Comparison of ENCODE assay signal across 20 cellular contexts in the genomic region with DNA sequence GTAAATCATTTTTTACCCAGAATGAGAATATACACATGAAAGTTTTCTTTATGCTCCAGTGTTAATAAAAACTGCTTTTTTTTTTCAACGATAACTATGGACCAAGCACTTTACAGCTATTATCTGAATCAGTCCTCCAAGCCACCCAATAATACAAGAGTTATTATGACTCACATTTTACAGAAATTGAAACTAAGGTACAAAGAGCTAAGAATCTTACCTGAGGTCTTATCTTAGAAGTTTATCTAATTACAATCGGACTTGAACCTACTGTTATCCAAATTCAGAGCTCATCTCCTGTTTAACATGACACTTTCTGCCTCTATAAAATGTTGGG. TPM values are rescaled to one million over a fixed set of nuclear protein-coding genes. Genes with fewer than 3 reads are reported as not detected.
DNase-seq lines count a peak whose midpoint lies in the region; ATAC-seq, FAIRE-seq and TF ChIP-seq lines count a peak whose summit lies in the region.
"Had no signal": no experiment of that assay in that cellular context is flagged by ENCODE, and none has a peak within 500 bp of the region (broad histone marks: within the 10 kb centered on the region; RNA-seq: fewer than 3 reads in every experiment).

No MANE protein-coding gene starts in this region.

- no peaks in the 10 kb centered on the region for H3K27me3 Mint-ChIP-seq in astrocyte (ENCODE audit: low read depth, unreplicated experiment)
- H3K27me3 Mint-ChIP-seq in type B pancreatic cell: peaks cover 10% of the 10 kb centered on the region
- H3K27me3 Mint-ChIP-seq: progenitor cell of endocrine pancreas; stimulated activated naive CD8-positive, alpha-beta T cell treated with anti-CD3 and anti-CD28 coated beads, Interleukin-15, Interleukin-2, amounts not matched to agents 100 ng/mL and 50 ng/mL, for 24 hours had no signal

- dilution Hi-C loops in keratinocyte (cut with MboI; ENCODE audit: extremely low pct_ligation_motif_present, low sequenced_read_pairs): no loop called here

- no peak overlapping the region for H3K4me3 ChIP-seq in KMS-11 (IDR thresholded peaks at IDR 0.05; ENCODE audit: insufficient read depth, low read depth, low read length)
- no peak overlapping the region for H3K4me3 ChIP-seq in astrocyte (ENCODE audit: insufficient read depth, low read depth, low read length)
- H3K4me3 ChIP-seq in keratinocyte (ENCODE audit: control insufficient read depth in 2 of 3, extremely low read depth in 1 of 3, insufficient read depth in 2 of 3, low read depth in 1 of 3, low read length in 3 of 3): peak overlapping the region in 1 of 3 experiments; percentile 48
- H3K4me3 ChIP-seq: skin epidermis had no signal

- H3K27me3 ChIP-seq in KMS-11 (ENCODE audit: insufficient read depth, low read depth) (no peaks in the 10 kb centered on the region), astrocyte (ENCODE audit: insufficient read depth, low read length) (no peaks in the 10 kb centered on the region), keratinocyte (ENCODE audit: control insufficient read depth, extremely low read depth, insufficient read depth, low read length) (no peaks in the 10 kb centered on the region)

- ATAC-seq in GM18868 (IDR thresholded peaks at IDR 0.05; ENCODE audit: unreplicated experiment): peak; percentile 63
- ATAC-seq in HG03565 (IDR thresholded peaks at IDR 0.05; ENCODE audit: unreplicated experiment): no peak
- ATAC-seq: natural killer cell treated with Interleukin-12 subunit alpha and Interleukin-12 subunit beta and Interleukin-15 and Interleukin-18, amount 100 ng/mL, for 72 hours had no signal

- FAIRE-seq in astrocyte (lab: Jason Lieb, UNC) (no peak), keratinocyte (lab: Jason Lieb, UNC) (no peak)
- FAIRE-seq: frontal cortex had no signal

- H2AFZ ChIP-seq in KMS-11 (ENCODE audit: low read depth) (no peak overlapping the region), astrocyte (ENCODE audit: low read depth, low read length) (no peak overlapping the region), keratinocyte (ENCODE audit: control insufficient read depth, low read length) (peak overlapping the region; percentile 54)

- H3K27ac ChIP-seq in KMS-11 (no peak overlapping the region), astrocyte (ENCODE audit: low read depth, low read length) (no peak overlapping the region), keratinocyte (ENCODE audit: control insufficient read depth, insufficient read depth, low read length) (peak overlapping the region; percentile 76)
- H3K27ac ChIP-seq: RWPE1, skin epidermis had no signal

- H3K4me1 ChIP-seq in KMS-11 (ENCODE audit: low read depth, poor library complexity, severe bottlenecking) (peaks cover 18% of the 10 kb centered on the region), astrocyte (ENCODE audit: insufficient read depth, low read length) (peaks cover 11% of the 10 kb centered on the region), keratinocyte (ENCODE audit: control insufficient read depth, extremely low read depth, insufficient read depth, low read length) (peaks cover 20% of the 10 kb centered on the region)

- H3K4me2 ChIP-seq in KMS-11: peak overlapping the region; percentile 20; the same call in 1 of the 2 replicates
- peak overlapping the region; percentile 37 for H3K4me2 ChIP-seq in astrocyte (ENCODE audit: low read length)
- H3K4me2 ChIP-seq in keratinocyte (ENCODE audit: control insufficient read depth, extremely low read depth, insufficient read depth, low read depth, low read length): peak overlapping the region; percentile 82

- H4K20me1 ChIP-seq in KMS-11 (ENCODE audit: insufficient read depth) (no peaks in the 10 kb centered on the region), astrocyte (ENCODE audit: insufficient read depth, low read length) (no peaks in the 10 kb centered on the region), keratinocyte (ENCODE audit: control insufficient read depth, extremely low read depth, insufficient read depth, low read length) (no peaks in the 10 kb centered on the region)

- H3K27ac Mint-ChIP-seq in astrocyte (ENCODE audit: unreplicated experiment) (peak overlapping the region; percentile 34), type B pancreatic cell (no peak overlapping the region)
- H3K27ac Mint-ChIP-seq: natural killer cell treated with Interleukin-12 subunit alpha and Interleukin-12 subunit beta and Interleukin-15 and Interleukin-18, amount 100 ng/mL, for 72 hours; stimulated activated naive CD8-positive, alpha-beta T cell treated with anti-CD3 and anti-CD28 coated beads, Interleukin-15, Interleukin-2, amounts not matched to agents 100 ng/mL and 50 ng/mL, for 24 hours had no signal

- intact Hi-C loops in posterior cingulate gyrus (cut with DNase I): no loop called here

- no peaks in the 10 kb centered on the region for H3K36me3 Mint-ChIP-seq in astrocyte (ENCODE audit: low read depth, unreplicated experiment)
- H3K36me3 Mint-ChIP-seq in type B pancreatic cell: no peaks in the 10 kb centered on the region
- H3K36me3 Mint-ChIP-seq: natural killer cell treated with Interleukin-12 subunit alpha and Interleukin-12 subunit beta and Interleukin-15 and Interleukin-18, amount 100 ng/mL, for 72 hours had no signal

- no peaks in the 10 kb centered on the region for H3K36me3 ChIP-seq in KMS-11 (ENCODE audit: insufficient read depth)
- H3K36me3 ChIP-seq in astrocyte (ENCODE audit: insufficient read depth, low read length): no peaks in the 10 kb centered on the region
- no peaks in the 10 kb centered on the region for H3K36me3 ChIP-seq in keratinocyte (ENCODE audit: control insufficient read depth in 2 of 2, extremely low read depth in 1 of 2, insufficient read depth in 2 of 2, low read length in 2 of 2)

- H3K9me1 ChIP-seq in keratinocyte (ENCODE audit: control insufficient read depth, extremely low read depth, insufficient read depth, low read length): no peaks in the 10 kb centered on the region

- no peak overlapping the region for H3K9ac ChIP-seq in KMS-11
- no peak overlapping the region for H3K9ac ChIP-seq in astrocyte (ENCODE audit: low read length)
- peak overlapping the region; percentile 18 for H3K9ac ChIP-seq in keratinocyte (ENCODE audit: control insufficient read depth, extremely low read depth, insufficient read depth, low read length)

- H3K79me2 ChIP-seq in KMS-11 (ENCODE audit: insufficient read depth, low read depth) (no peaks in the 10 kb centered on the region), astrocyte (ENCODE audit: insufficient read depth, low read length) (no peaks in the 10 kb centered on the region), keratinocyte (ENCODE audit: control insufficient read depth, insufficient read depth, low read length) (no peaks in the 10 kb centered on the region)

- H3K9me3 ChIP-seq in astrocyte (ENCODE audit: insufficient read depth, low read depth, low read length) (no peaks in the 10 kb centered on the region), keratinocyte (ENCODE audit: control insufficient read depth, low read depth, low read length) (no peaks in the 10 kb centered on the region)

- DNase-seq in astrocyte (ENCODE audit: low read depth): no peak
- no peak for DNase-seq in keratinocyte (ENCODE audit: low read depth, low spot score)
- DNase-seq in NCI-H526 (lab: John Stamatoyannopoulos, UW): no peak
- no peak for DNase-seq in posterior cingulate gyrus
- DNase-seq in type B pancreatic cell (ENCODE audit: extremely low spot score, unreplicated experiment): no peak
- DNase-seq: activated CD4-positive, alpha-beta T cell treated with anti-CD3 and anti-CD28 coated beads for 4 hours; AML-193; hypothalamus; NCI-H1417 treated with DMSO at 0.1 percent for 48 hours; NCI-H510A; trophoblast cell had no signal

- TF ChIP-seq CTCF in KMS-11 (conservative IDR thresholded peaks at IDR 0.05; ENCODE audit: low read depth, low read length) (no peak), astrocyte (IDR thresholded peaks at IDR 0.05; ENCODE audit: insufficient read depth, low read depth, low read length) (no peak), keratinocyte (optimal IDR thresholded peaks at IDR 0.05 in 1 of 3, IDR thresholded peaks at IDR 0.05 in 1 of 3, conservative IDR thresholded peaks at IDR 0.05 in 1 of 3; ENCODE audit: extremely low read depth in 1 of 3, insufficient read depth in 2 of 3, low read length in 3 of 3) (no peak), type B pancreatic cell (conservative IDR thresholded peaks at IDR 0.05) (no peak)

- H3K9me3 Mint-ChIP-seq in astrocyte (ENCODE audit: unreplicated experiment) (no peaks in the 10 kb centered on the region), type B pancreatic cell (no peaks in the 10 kb centered on the region)
- H3K9me3 Mint-ChIP-seq: natural killer cell treated with Interleukin-12 subunit alpha and Interleukin-12 subunit beta and Interleukin-15 and Interleukin-18, amount 100 ng/mL, for 72 hours; stimulated activated naive CD8-positive, alpha-beta T cell treated with anti-CD3 and anti-CD28 coated beads, Interleukin-15, Interleukin-2, amounts not matched to agents 100 ng/mL and 50 ng/mL, for 24 hours had no signal

- H3K4me3 Mint-ChIP-seq in astrocyte (ENCODE audit: unreplicated experiment) (no peak overlapping the region), type B pancreatic cell (no peak overlapping the region)
- H3K4me3 Mint-ChIP-seq: natural killer cell treated with Interleukin-12 subunit alpha and Interleukin-12 subunit beta and Interleukin-15 and Interleukin-18, amount 100 ng/mL, for 72 hours; stimulated activated naive CD8-positive, alpha-beta T cell treated with anti-CD3 and anti-CD28 coated beads, Interleukin-15, Interleukin-2, amounts not matched to agents 100 ng/mL and 50 ng/mL, for 24 hours had no signal

- H3K4me1 Mint-ChIP-seq in astrocyte (ENCODE audit: low read depth, unreplicated experiment): peaks cover 14% of the 10 kb centered on the region
- H3K4me1 Mint-ChIP-seq in type B pancreatic cell (ENCODE audit: unreplicated experiment): peaks cover 17% of the 10 kb centered on the region

RNA-seq across cellular contexts. Expression of a gene that starts 6.6 kb away (rescaled TPM):
- total RNA-seq in astrocyte: 8.8 and 10.4 TPM in 2 replicates
- 4.5 to 8.3 TPM (median 5.9 TPM) in 3 replicates for polyA plus RNA-seq in keratinocyte
- polyA plus RNA-seq in keratinocyte (2011; ENCODE audit: low read depth): 6.4 TPM
- 3.4 and 6.1 TPM in 2 replicates for polyA plus RNA-seq in keratinocyte (2011; cell fraction: cytosol; rRNA removed)
- polyA plus RNA-seq in keratinocyte (2011; cell fraction: nucleus; rRNA removed): 11.4 and 12.9 TPM in 2 replicates
- polyA plus RNA-seq in keratinocyte (2012; ENCODE audit: low replicate concordance): 4.5 and 15.1 TPM in 2 replicates
- polyA minus RNA-seq in keratinocyte: 13.1 to 16.8 TPM (median 16.0 TPM) in 3 replicates
- polyA minus RNA-seq in keratinocyte (2011; cell fraction: cytosol; rRNA and poly(A)+ RNA removed): 10.4 TPM
- polyA minus RNA-seq in keratinocyte (2011; cell fraction: nucleus; rRNA and poly(A)+ RNA removed): 13.5 and 23.2 TPM in 2 replicates
- total RNA-seq in type B pancreatic cell (ENCODE audit: low replicate concordance): 16.9 and 21.5 TPM in 2 replicates

Comparison
In these comparisons a context has a peak if more than half of its experiments do, and no peak if none do; other contexts are left out.
1. H3K4me2 ChIP-seq: peak in every context shown above with its lines; median percentile 82 in keratinocyte; 37 in astrocyte; 20 in KMS-11.